Comparison of ENCODE assay signal across 9 cellular contexts in the genomic region with DNA sequence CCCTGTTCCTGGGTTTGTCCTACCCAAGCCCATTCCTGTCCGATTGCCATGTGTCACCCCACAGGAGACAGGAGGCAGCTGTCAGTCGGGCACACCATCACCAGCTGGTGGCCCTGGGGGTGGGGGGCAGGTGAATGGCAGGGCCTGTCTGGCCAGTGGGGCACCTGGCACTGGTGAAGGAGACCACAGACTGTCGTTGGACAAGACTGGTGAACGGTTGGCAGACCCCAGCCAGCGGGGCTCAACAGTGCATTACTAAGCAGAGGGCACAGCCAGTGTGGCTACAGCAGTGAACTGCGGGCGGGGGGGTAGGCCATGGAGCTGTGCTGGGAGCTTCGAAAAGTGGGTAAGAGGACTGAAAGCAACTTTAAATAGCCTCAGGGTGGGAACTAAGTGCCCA. TPM values are rescaled to one million over a fixed set of nuclear protein-coding genes. Genes with fewer than 3 reads are reported as not detected.
DNase-seq lines count a peak whose midpoint lies in the region; FAIRE-seq and TF ChIP-seq lines count a peak whose summit lies in the region.
"Had no signal": no experiment of that assay in that cellular context is flagged by ENCODE, and none has a peak within 500 bp of the region (broad histone marks: within the 10 kb centered on the region; RNA-seq: fewer than 3 reads in every experiment).

No MANE protein-coding gene starts in this region.

- no peaks in the 10 kb centered on the region for H3K9me3 ChIP-seq in fibroblast of lung (ENCODE audit: control insufficient read depth, insufficient read depth, low read depth, low read length)
- H3K9me3 ChIP-seq: mucosa of descending colon had no signal

- no peak overlapping the region for H3K9ac ChIP-seq in fibroblast of lung (ENCODE audit: insufficient read depth, low read length)

- no peak overlapping the region for H3K27ac ChIP-seq in fibroblast of lung (ENCODE audit: insufficient read depth, low read length)

- POLR2A ChIA-PET in activated CD4-positive, alpha-beta T cell treated with anti-CD3 and anti-CD28 coated beads, Interleukin-2, amount 10 ng/mL, durations not matched to agents 7 days and 5 days (lab: Charles Lee) = no interaction called here

- H3K4me1 Mint-ChIP-seq in activated CD4-positive, alpha-beta T cell treated with anti-CD3 and anti-CD28 coated beads, Interleukin-2, amount 10 ng/mL, durations not matched to agents 7 days and 5 days = peaks cover 41% of the 10 kb centered on the region

- no peak for DNase-seq in activated CD4-positive, alpha-beta T cell treated with anti-CD3 and anti-CD28 coated beads, Interleukin-2, amount 10 ng/mL, durations not matched to agents 7 days and 5 days
- DNase-seq in fibroblast of lung (ENCODE audit: low read depth in 2 of 2) (no peak), GM19239 (ENCODE audit: insufficient read length, low spot score) (no peak), NCI-H748 (lab: John Stamatoyannopoulos, UW; ENCODE audit: unreplicated experiment) (no peak), SK-N-DZ (ENCODE audit: low spot score) (no peak)
- peak; percentile 27 for DNase-seq in stimulated activated CD4-positive, alpha-beta T cell treated with anti-CD3 and anti-CD28 coated beads, Interleukin-4, amount 100 ng/mL, for 24 hours

- no peaks in the 10 kb centered on the region for H3K36me3 Mint-ChIP-seq in activated CD4-positive, alpha-beta T cell treated with anti-CD3 and anti-CD28 coated beads, Interleukin-2, amount 10 ng/mL, durations not matched to agents 7 days and 5 days (ENCODE audit: low read depth)

- no peak overlapping the region for H3K27ac Mint-ChIP-seq in activated CD4-positive, alpha-beta T cell treated with anti-CD3 and anti-CD28 coated beads, Interleukin-2, amount 10 ng/mL, durations not matched to agents 7 days and 5 days

- peak overlapping the region; percentile 85 for H3K4me2 ChIP-seq in fibroblast of lung (ENCODE audit: extremely low read depth, insufficient read depth, low read length)

- no peaks in the 10 kb centered on the region for H3K36me3 ChIP-seq in fibroblast of lung (ENCODE audit: control insufficient read depth, insufficient read depth, low read length)

- peaks cover 4% of the 10 kb centered on the region for H3K27me3 Mint-ChIP-seq in activated CD4-positive, alpha-beta T cell treated with anti-CD3 and anti-CD28 coated beads, Interleukin-2, amount 10 ng/mL, durations not matched to agents 7 days and 5 days

- peaks cover 66% of the 10 kb centered on the region for H3K79me2 ChIP-seq in fibroblast of lung (ENCODE audit: control insufficient read depth, insufficient read depth, low read length)

- peak; percentile 9 for TF ChIP-seq POLR2A in GM19193 (IDR thresholded peaks at IDR 0.05; ENCODE audit: extremely low read depth, insufficient read depth, insufficient read length)

- peak overlapping the region in 1 of 4 experiments; percentile 83 for H3K4me3 ChIP-seq in fibroblast of lung (replicated peaks in 1 of 4; ENCODE audit: control extremely low read depth in 1 of 4, insufficient read depth in 1 of 4, low read depth in 3 of 4, low read length in 4 of 4)
- H3K4me3 ChIP-seq: mucosa of descending colon had no signal

- no peaks in the 10 kb centered on the region for H4K20me1 ChIP-seq in fibroblast of lung (ENCODE audit: control insufficient read depth, extremely low read depth, insufficient read depth, low read length)

- H3K4me3 Mint-ChIP-seq in activated CD4-positive, alpha-beta T cell treated with anti-CD3 and anti-CD28 coated beads, Interleukin-2, amount 10 ng/mL, durations not matched to agents 7 days and 5 days = peak overlapping the region; percentile 20

- peaks cover 21% of the 10 kb centered on the region for H3K4me1 ChIP-seq in fibroblast of lung (ENCODE audit: control insufficient read depth, extremely low read depth, insufficient read depth, low read length)

- CTCF ChIA-PET in activated CD4-positive, alpha-beta T cell treated with anti-CD3 and anti-CD28 coated beads, Interleukin-2, amount 10 ng/mL, durations not matched to agents 7 days and 5 days (lab: Charles Lee) = interaction anchor here (0.5 to 2.7 kb wide), 18 partner anchors 9 to 463 kb away, joined by 3 to 20 read pairs (median 3); a partner anchor contains a TSS

- no peaks in the 10 kb centered on the region for H3K9me3 Mint-ChIP-seq in activated CD4-positive, alpha-beta T cell treated with anti-CD3 and anti-CD28 coated beads, Interleukin-2, amount 10 ng/mL, durations not matched to agents 7 days and 5 days

- no peak for TF ChIP-seq CTCF in fibroblast of lung (conservative IDR thresholded peaks at IDR 0.05 in 1 of 2, IDR thresholded peaks at IDR 0.05 in 1 of 2; ENCODE audit: low read depth in 1 of 2, low read length in 2 of 2)

- no peak for FAIRE-seq in GM19239 (lab: Jason Lieb, UNC)
- FAIRE-seq: GM12892 had no signal

- no peaks in the 10 kb centered on the region for H3K27me3 ChIP-seq in fibroblast of lung (ENCODE audit: control insufficient read depth, insufficient read depth, low read length)

- no peak overlapping the region for H2AFZ ChIP-seq in fibroblast of lung (ENCODE audit: low read length)

RNA-seq across cellular contexts. Expression of a gene that starts 2.1 kb away (rescaled TPM):
- total RNA-seq in activated CD4-positive, alpha-beta T cell treated with anti-CD3 and anti-CD28 coated beads, Interleukin-2, amount 10 ng/mL, durations not matched to agents 7 days and 5 days = 1 to 10 TPM; 2.7 to 3.5 TPM
- total RNA-seq in fibroblast of lung = 2.3 and 5.6 TPM in 2 replicates
- 12.5 and 18.5 TPM in 2 replicates for polyA plus RNA-seq in fibroblast of lung
- 16.1 and 22.2 TPM in 2 replicates for polyA plus RNA-seq in fibroblast of lung (2012)
- 18.9 and 29.8 TPM in 2 replicates for polyA minus RNA-seq in fibroblast of lung (ENCODE audit: low replicate concordance)
- polyA plus RNA-seq in SK-N-DZ (2014; cell fraction: cytosol; rRNA removed) = 5.7 and 6.6 TPM in 2 replicates
- 8.0 and 10.3 TPM in 2 replicates for polyA plus RNA-seq in SK-N-DZ (2014; cell fraction: nucleus; rRNA removed)

RNA-seq across cellular contexts. Expression of a gene that starts 29.3 kb away (rescaled TPM):
- total RNA-seq in activated CD4-positive, alpha-beta T cell treated with anti-CD3 and anti-CD28 coated beads, Interleukin-2, amount 10 ng/mL, durations not matched to agents 7 days and 5 days = 10 to 100 TPM; 52.2 to 53.7 TPM
- 30.6 and 31.9 TPM in 2 replicates for total RNA-seq in fibroblast of lung
- 36.8 and 44.9 TPM in 2 replicates for polyA plus RNA-seq in fibroblast of lung
- 47.3 and 63.3 TPM in 2 replicates for polyA plus RNA-seq in fibroblast of lung (2012)
- 91.6 and 102 TPM in 2 replicates for polyA minus RNA-seq in fibroblast of lung (ENCODE audit: low replicate concordance)
- 181 and 205 TPM in 2 replicates for polyA plus RNA-seq in SK-N-DZ (2014; cell fraction: cytosol; rRNA removed)
- 56.9 and 113 TPM in 2 replicates for polyA plus RNA-seq in SK-N-DZ (2014; cell fraction: nucleus; rRNA removed)
